8 cellular contexts compared by ENCODE assay signal in genomic region chr21:42923553-42924432, GRCh38. TPM values are rescaled to one million over a fixed set of nuclear protein-coding genes. Genes with fewer than 3 reads are reported as not detected.
DNase-seq lines count a peak whose midpoint lies in the region; ATAC-seq, FAIRE-seq and TF ChIP-seq lines count a peak whose summit lies in the region.

No MANE protein-coding gene starts in this region.

- peaks cover 0 to 5% of the 10 kb centered on the region in 2 donors for H3K4me1 ChIP-seq in kidney (ENCODE audit: control insufficient read depth in 1 of 2, insufficient read depth in 1 of 2, low read depth in 1 of 2, low read length in 2 of 2)

- FAIRE-seq in kidney (lab: Jason Lieb, UNC): no peak

- ATAC-seq in HG02943 (IDR thresholded peaks at IDR 0.05; ENCODE audit: low read depth, unreplicated experiment) (peak; percentile 74), activated B cell treated with CpG ODN at 0.5 μM for 24 hours (ENCODE audit: low read depth) (peak; percentile 96), HG03196 (IDR thresholded peaks at IDR 0.05; ENCODE audit: unreplicated experiment) (no peak)

- no peaks in the 10 kb centered on the region for H3K36me3 ChIP-seq in kidney (ENCODE audit: control insufficient read depth in 1 of 2, insufficient read depth in 2 of 2, low read length in 2 of 2)

- H3K9ac ChIP-seq in kidney (ENCODE audit: low read length in 2 of 2): no peak overlapping the region

- no peaks in the 10 kb centered on the region for H3K36me3 Mint-ChIP-seq in activated B cell treated with CpG ODN at 0.5 μM for 24 hours (ENCODE audit: low read depth)

- intact Hi-C loops in activated B cell treated with CpG ODN at 0.5 μM for 24 hours (cut with micrococcal nuclease) (loop anchor here (1.0 to 10.0 kb wide), 3 partner anchors 44 to 723 kb away; partner anchors contain the start of genes PKNOX1 and WDR4), kidney (cut with DNase I) (no loop called here)

- H3K27ac ChIP-seq in kidney (ENCODE audit: low read depth in 2 of 2, low read length in 2 of 2): no peak overlapping the region

- CTCF ChIA-PET in activated B cell treated with CpG ODN at 0.5 μM for 24 hours (lab: Charles Lee): no interaction called here

- TF ChIP-seq CTCF in activated B cell treated with CpG ODN at 0.5 μM for 24 hours (IDR thresholded peaks at IDR 0.05): no peak
- TF ChIP-seq CTCF in kidney (IDR thresholded peaks at IDR 0.05; ENCODE audit: borderline replicate concordance, extremely low read depth, insufficient read depth): peak; percentile 66

- H3K4me3 ChIP-seq in kidney (ENCODE audit: low read length in 2 of 2): no peak overlapping the region

- H3K4me3 Mint-ChIP-seq in activated B cell treated with CpG ODN at 0.5 μM for 24 hours: peak overlapping the region; percentile 42

- H3K9me3 Mint-ChIP-seq in activated B cell treated with CpG ODN at 0.5 μM for 24 hours: no peaks in the 10 kb centered on the region

- peak overlapping the region; percentile 71 for H3K27ac Mint-ChIP-seq in activated B cell treated with CpG ODN at 0.5 μM for 24 hours

- DNase-seq in DMS79 (lab: John Stamatoyannopoulos, UW) (peak; percentile 95), NCI-H226 (peak; percentile 81), activated B cell treated with CpG ODN at 0.5 μM for 24 hours (peak; percentile 32), kidney (peak; percentile 82)
- peak; percentile 62 for DNase-seq in central memory CD4-positive, alpha-beta T cell
- DNase-seq in stimulated activated CD4-positive, alpha-beta T cell treated with anti-CD3 and anti-CD28 coated beads, Interleukin-15, amount 100 ng/mL, for 24 hours: peak; percentile 82

- no peaks in the 10 kb centered on the region for H3K9me3 ChIP-seq in kidney (ENCODE audit: control insufficient read depth in 1 of 2, low read length in 2 of 2)

- POLR2A ChIA-PET in activated B cell treated with CpG ODN at 0.5 μM for 24 hours (lab: Charles Lee): no interaction called here

- no peaks in the 10 kb centered on the region for H3K27me3 Mint-ChIP-seq in activated B cell treated with CpG ODN at 0.5 μM for 24 hours

- H3K4me1 Mint-ChIP-seq in activated B cell treated with CpG ODN at 0.5 μM for 24 hours: peaks cover 12% of the 10 kb centered on the region

RNA-seq across cellular contexts. Expression of gene ERVH48-1, which starts 1.6 kb away (rescaled TPM):
- total RNA-seq in activated B cell treated with CpG ODN at 0.5 μM for 24 hours: not detected in 2 replicates
- not detected for total RNA-seq in kidney
- polyA plus RNA-seq in kidney (ENCODE audit: insufficient read depth, low read depth, low replicate concordance): not detected

RNA-seq across cellular contexts. Expression of gene NDUFV3, which starts 30.7 kb away (rescaled TPM):
- total RNA-seq in activated B cell treated with CpG ODN at 0.5 μM for 24 hours (21.2 and 27.1 TPM in 2 replicates), kidney (29.6 TPM)
- polyA plus RNA-seq in kidney (ENCODE audit: insufficient read depth, low read depth, low replicate concordance): 37.0 TPM

RNA-seq across cellular contexts. Expression of gene WDR4, which starts 44.5 kb away (rescaled TPM):
- 56.7 and 60.5 TPM in 2 replicates for total RNA-seq in activated B cell treated with CpG ODN at 0.5 μM for 24 hours
- total RNA-seq in kidney: 20.4 TPM
- 4.8 TPM for polyA plus RNA-seq in kidney (ENCODE audit: insufficient read depth, low read depth, low replicate concordance)

RNA-seq across cellular contexts. Expression of gene PKNOX1, which starts 50.6 kb away (rescaled TPM):
- total RNA-seq in activated B cell treated with CpG ODN at 0.5 μM for 24 hours (13.3 and 15.6 TPM in 2 replicates), kidney (25.2 TPM)
- polyA plus RNA-seq in kidney (ENCODE audit: insufficient read depth, low read depth, low replicate concordance): 7.9 TPM

Comparison
In these comparisons a context has a peak if more than half of its experiments do, and no peak if none do; other contexts are left out.
1. DNase-seq: peak in every context shown above with its lines; median percentile 95 in DMS79; 82 in kidney; 82 in stimulated activated CD4-positive, alpha-beta T cell treated with anti-CD3 and anti-CD28 coated beads, Interleukin-15, amount 100 ng/mL, for 24 hours; 81 in NCI-H226; 62 in central memory CD4-positive, alpha-beta T cell; 32 in activated B cell treated with CpG ODN at 0.5 μM for 24 hours.